12 cellular contexts compared by ENCODE assay signal in genomic region chr4:182547435-182547834, GRCh38.
DNase-seq lines count a peak whose midpoint lies in the region; ATAC-seq and TF ChIP-seq lines count a peak whose summit lies in the region.
"Had no signal": no experiment of that assay in that cellular context is flagged by ENCODE, and none has a peak within 500 bp of the region (broad histone marks: within the 10 kb centered on the region; RNA-seq: fewer than 3 reads in every experiment).

No MANE protein-coding gene starts in this region.

- CTCF ChIA-PET in activated naive CD4-positive, alpha-beta T cell treated with anti-CD3 and anti-CD28 coated beads for 36 hours (lab: Charles Lee): no interaction called here

- no peaks in the 10 kb centered on the region for H3K36me3 Mint-ChIP-seq in activated naive CD4-positive, alpha-beta T cell treated with anti-CD3 and anti-CD28 coated beads, Interleukin-2, amount 50 U/mL, for 72 hours
- H3K36me3 Mint-ChIP-seq in activated naive CD4-positive, alpha-beta T cell treated with anti-CD3 and anti-CD28 coated beads for 36 hours (ENCODE audit: low read depth): no peaks in the 10 kb centered on the region
- H3K36me3 Mint-ChIP-seq: T-cell had no signal

- no peak for TF ChIP-seq POLR2A in upper lobe of left lung (IDR thresholded peaks at IDR 0.05)

- H3K27me3 Mint-ChIP-seq in activated naive CD4-positive, alpha-beta T cell treated with anti-CD3 and anti-CD28 coated beads for 36 hours (ENCODE audit: low read depth): peaks cover 29% of the 10 kb centered on the region

- no peak overlapping the region for H3K4me3 Mint-ChIP-seq in activated naive CD4-positive, alpha-beta T cell treated with anti-CD3 and anti-CD28 coated beads for 36 hours
- H3K4me3 Mint-ChIP-seq: T-cell had no signal

- no peak overlapping the region for H3K27ac ChIP-seq in upper lobe of left lung
- H3K27ac ChIP-seq: esophagus muscularis mucosa, HL-60 had no signal

- WGBS in upper lobe of left lung, 2 donors: 89 to 91% methylated on average over 4 of the region's 4 CpGs

- no peaks in the 10 kb centered on the region for H3K4me1 Mint-ChIP-seq in activated naive CD4-positive, alpha-beta T cell treated with anti-CD3 and anti-CD28 coated beads for 36 hours (ENCODE audit: low read depth)
- H3K4me1 Mint-ChIP-seq: T-cell had no signal

- DNase-seq in activated naive CD4-positive, alpha-beta T cell treated with anti-CD3 and anti-CD28 coated beads, Interleukin-2, amount 50 U/mL, for 72 hours (ENCODE audit: low spot score in 2 of 2): no peak
- no peak for DNase-seq in activated naive CD4-positive, alpha-beta T cell treated with anti-CD3 and anti-CD28 coated beads for 36 hours
- DNase-seq in upper lobe of left lung: no peak
- DNase-seq in anterior cingulate cortex (lab: John Stamatoyannopoulos, UW): no peak
- no peak for DNase-seq in NCI-H128 (lab: John Stamatoyannopoulos, UW; ENCODE audit: unreplicated experiment)
- DNase-seq: MV-4-11, T-cell had no signal

- intact Hi-C loops in activated naive CD4-positive, alpha-beta T cell treated with anti-CD3 and anti-CD28 coated beads for 36 hours (cut with micrococcal nuclease): no loop called here

- H3K4me1 ChIP-seq in endocrine pancreas (ENCODE audit: control insufficient read depth, insufficient read depth, low read length) (peaks cover 13% of the 10 kb centered on the region), upper lobe of left lung (no peaks in the 10 kb centered on the region)
- H3K4me1 ChIP-seq: esophagus muscularis mucosa had no signal

- no peak overlapping the region for H3K27ac Mint-ChIP-seq in activated naive CD4-positive, alpha-beta T cell treated with anti-CD3 and anti-CD28 coated beads, Interleukin-2, amount 50 U/mL, for 72 hours
- no peak overlapping the region for H3K27ac Mint-ChIP-seq in activated naive CD4-positive, alpha-beta T cell treated with anti-CD3 and anti-CD28 coated beads for 36 hours
- H3K27ac Mint-ChIP-seq: T-cell had no signal

- peak overlapping the region; percentile 33 for H3K4me3 ChIP-seq in endocrine pancreas (ENCODE audit: control insufficient read depth, insufficient read depth, low read length)
- no peak overlapping the region for H3K4me3 ChIP-seq in upper lobe of left lung
- H3K4me3 ChIP-seq: esophagus muscularis mucosa had no signal

- H3K9ac ChIP-seq in endocrine pancreas (ENCODE audit: control insufficient read depth, insufficient read depth, low read length): no peak overlapping the region

- no peaks in the 10 kb centered on the region for H3K9me3 Mint-ChIP-seq in activated naive CD4-positive, alpha-beta T cell treated with anti-CD3 and anti-CD28 coated beads, Interleukin-2, amount 50 U/mL, for 72 hours
- no peaks in the 10 kb centered on the region for H3K9me3 Mint-ChIP-seq in activated naive CD4-positive, alpha-beta T cell treated with anti-CD3 and anti-CD28 coated beads for 36 hours
- H3K9me3 Mint-ChIP-seq: T-cell had no signal

- H3K27me3 ChIP-seq in endocrine pancreas (ENCODE audit: control insufficient read depth, insufficient read depth, low read length) (no peaks in the 10 kb centered on the region), upper lobe of left lung (no peaks in the 10 kb centered on the region)
- H3K27me3 ChIP-seq: esophagus muscularis mucosa had no signal

- H3K36me3 ChIP-seq in endocrine pancreas (ENCODE audit: control insufficient read depth, insufficient read depth, low read length) (no peaks in the 10 kb centered on the region), upper lobe of left lung (no peaks in the 10 kb centered on the region)
- H3K36me3 ChIP-seq: esophagus muscularis mucosa had no signal

- no peak for TF ChIP-seq CTCF in upper lobe of left lung (IDR thresholded peaks at IDR 0.05)

- TF ChIP-seq EP300 in upper lobe of left lung (IDR thresholded peaks at IDR 0.05): no peak

- H3K9me3 ChIP-seq in endocrine pancreas (ENCODE audit: control insufficient read depth, low read length) (no peaks in the 10 kb centered on the region), upper lobe of left lung (no peaks in the 10 kb centered on the region)
- H3K9me3 ChIP-seq: esophagus muscularis mucosa had no signal

- ATAC-seq in activated naive CD4-positive, alpha-beta T cell treated with anti-CD3 and anti-CD28 coated beads, Interleukin-2, amount 50 U/mL, for 72 hours: peak; percentile 37 to 93
- ATAC-seq in GM21515 (IDR thresholded peaks at IDR 0.05; ENCODE audit: unreplicated experiment): peak; percentile 99
- ATAC-seq in HG03064 (IDR thresholded peaks at IDR 0.05; ENCODE audit: low read depth, unreplicated experiment): peak; percentile 100
- ATAC-seq in upper lobe of left lung (ENCODE audit: low FRiP score in 2 of 2): no peak
- ATAC-seq: T-cell had no signal

Comparison
In these comparisons a context has a peak if more than half of its experiments do, and no peak if none do; other contexts are left out.
1. ATAC-seq: peak in activated naive CD4-positive, alpha-beta T cell treated with anti-CD3 and anti-CD28 coated beads, Interleukin-2, amount 50 U/mL, for 72 hours (2 of 2), GM21515 (single experiment) and HG03064 (single experiment); none in upper lobe of left lung (0 of 2).